In the genomic region with DNA sequence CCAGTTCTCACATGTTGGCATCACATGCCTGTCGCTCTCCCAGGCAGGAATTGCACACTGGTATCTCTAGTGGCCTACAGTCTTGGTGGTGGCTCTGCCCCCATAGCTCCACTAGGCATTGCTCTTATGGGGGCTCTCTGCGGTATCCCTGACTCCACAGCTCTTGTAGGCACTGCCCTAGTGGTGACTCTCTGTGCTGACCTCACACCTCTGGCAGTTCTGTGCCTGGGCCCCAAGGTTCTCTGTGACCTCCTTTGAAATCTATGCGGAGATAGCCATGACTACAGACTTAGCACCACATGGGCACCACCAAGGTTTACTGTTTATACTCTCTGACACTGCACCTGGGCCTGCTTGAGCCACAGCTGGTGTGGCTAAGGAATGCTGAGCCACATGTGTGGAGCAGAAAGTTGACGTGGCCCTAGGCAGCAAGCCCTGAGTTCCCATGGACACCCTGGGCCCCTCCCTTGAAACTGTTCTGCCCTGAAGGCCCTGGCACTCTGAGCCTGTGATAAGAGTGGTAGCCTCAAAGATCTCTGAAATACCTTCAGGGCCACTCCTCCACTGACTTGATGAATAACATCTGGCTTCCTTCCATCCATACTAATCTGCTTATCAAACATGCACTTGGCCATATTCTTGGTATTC, we compare ENCODE assay signal across 11 cellular contexts. TPM values are rescaled to one million over a fixed set of nuclear protein-coding genes. Genes with fewer than 3 reads are reported as not detected.
A peak's percentile ranks its signal among the peaks of the same experiment; 100 is the strongest.
DNase-seq lines count a peak whose midpoint lies in the region; ATAC-seq and TF ChIP-seq lines count a peak whose summit lies in the region.
"Had no signal": no experiment of that assay in that cellular context is flagged by ENCODE, and none has a peak within 500 bp of the region (broad histone marks: within the 10 kb centered on the region; RNA-seq: fewer than 3 reads in every experiment).

No MANE protein-coding gene starts in this region.

- peaks cover 0 to 14% (median 3%) of the 10 kb centered on the region in 4 donors for H3K4me1 ChIP-seq in right lobe of liver
- H3K4me1 ChIP-seq in tibial artery: peaks cover 0 to 16% (median 10%) of the 10 kb centered on the region in 4 donors

- H3K27me3 ChIP-seq in right lobe of liver: no peaks in the 10 kb centered on the region
- no peaks in the 10 kb centered on the region for H3K27me3 ChIP-seq in tibial artery

- WGBS in right lobe of liver (ENCODE audit: insufficient coverage, low coverage, low lambda C conversion rate, missing lambda C conversion rate): 60% methylated on average over 1 of the region's 4 CpGs

- TF ChIP-seq POLR2A in right lobe of liver (IDR thresholded peaks at IDR 0.05): no peak

- H3K4me1 Mint-ChIP-seq in T-helper 2 cell treated with Interferon-gamma antibody and Interleukin-4, amounts not matched to agents 5 μg/mL and 100 μg/mL, for 36 hours (ENCODE audit: low read depth): peaks cover 7% of the 10 kb centered on the region
- peaks cover 0 to 1% (median 0%) of the 10 kb centered on the region in 3 donors for H3K4me1 Mint-ChIP-seq in T-cell

- TF ChIP-seq CTCF in coronary artery (IDR thresholded peaks at IDR 0.05): no peak
- no peak for TF ChIP-seq CTCF in right lobe of liver (IDR thresholded peaks at IDR 0.05)
- TF ChIP-seq CTCF in tibial artery (IDR thresholded peaks at IDR 0.05): no peak

- CTCF ChIA-PET in T-cell (lab: Charles Lee): interaction anchor here in 1 of 2 donors (0.6 kb wide), 2 partner anchors 84 to 347 kb away, joined by 3 to 4 read pairs; no protein-coding TSS in a partner anchor

- no peaks in the 10 kb centered on the region for H3K27me3 Mint-ChIP-seq in T-helper 2 cell treated with Interferon-gamma antibody and Interleukin-4, amounts not matched to agents 5 μg/mL and 100 μg/mL, for 36 hours (ENCODE audit: low read depth)
- no peaks in the 10 kb centered on the region for H3K27me3 Mint-ChIP-seq in T-cell

- H3K27ac Mint-ChIP-seq in T-helper 2 cell treated with Interferon-gamma antibody and Interleukin-4, amounts not matched to agents 5 μg/mL and 100 μg/mL, for 36 hours: no peak overlapping the region
- H3K27ac Mint-ChIP-seq in T-cell: no peak overlapping the region
- H3K27ac Mint-ChIP-seq: T-helper 1 cell treated with Interleukin-12 subunit alpha and Interleukin-12 subunit beta and Interleukin-4 antibody, amounts not matched to agents 30 μg/mL and 1 μg/mL, for 36 hours had no signal

- H3K4me3 Mint-ChIP-seq in T-helper 2 cell treated with Interferon-gamma antibody and Interleukin-4, amounts not matched to agents 5 μg/mL and 100 μg/mL, for 36 hours: no peak overlapping the region
- H3K4me3 Mint-ChIP-seq in T-cell: no peak overlapping the region
- H3K4me3 Mint-ChIP-seq: T-helper 1 cell treated with Interleukin-12 subunit alpha and Interleukin-12 subunit beta and Interleukin-4 antibody, amounts not matched to agents 30 μg/mL and 1 μg/mL, for 36 hours had no signal

- POLR2A ChIA-PET in T-cell (lab: Charles Lee): no interaction called here

- H3K9me3 Mint-ChIP-seq in T-helper 2 cell treated with Interferon-gamma antibody and Interleukin-4, amounts not matched to agents 5 μg/mL and 100 μg/mL, for 36 hours: no peaks in the 10 kb centered on the region
- no peaks in the 10 kb centered on the region for H3K9me3 Mint-ChIP-seq in T-cell
- H3K9me3 Mint-ChIP-seq: activated naive CD4-positive, alpha-beta T cell treated with anti-CD3 and anti-CD28 coated beads, Interleukin-2, amount 50 U/mL, for 72 hours; T-helper 1 cell treated with Interleukin-12 subunit alpha and Interleukin-12 subunit beta and Interleukin-4 antibody, amounts not matched to agents 30 μg/mL and 1 μg/mL, for 36 hours had no signal

- H3K36me3 Mint-ChIP-seq in T-helper 2 cell treated with Interferon-gamma antibody and Interleukin-4, amounts not matched to agents 5 μg/mL and 100 μg/mL, for 36 hours (ENCODE audit: low read depth): no peaks in the 10 kb centered on the region
- H3K36me3 Mint-ChIP-seq in T-cell: no peaks in the 10 kb centered on the region
- H3K36me3 Mint-ChIP-seq: activated naive CD4-positive, alpha-beta T cell treated with anti-CD3 and anti-CD28 coated beads, Interleukin-2, amount 50 U/mL, for 72 hours had no signal

- H3K36me3 ChIP-seq in right lobe of liver (no peaks in the 10 kb centered on the region), tibial artery (no peaks in the 10 kb centered on the region)

- ATAC-seq in right lobe of liver (peak; percentile 21 to 42 (median 28)), T-cell (replicated peaks in 1 of 4) (no peak), GM19035 (IDR thresholded peaks at IDR 0.05; ENCODE audit: unreplicated experiment) (no peak)
- ATAC-seq: activated naive CD4-positive, alpha-beta T cell treated with anti-CD3 and anti-CD28 coated beads, Interleukin-2, amount 50 U/mL, for 72 hours had no signal

- H3K9me3 ChIP-seq in right lobe of liver: no peaks in the 10 kb centered on the region
- H3K9me3 ChIP-seq in tibial artery: no peaks in the 10 kb centered on the region

- no peak overlapping the region for H3K4me3 ChIP-seq in coronary artery
- H3K4me3 ChIP-seq in right lobe of liver: no peak overlapping the region
- no peak overlapping the region for H3K4me3 ChIP-seq in tibial artery

- intact Hi-C loops in right lobe of liver (cut with DNase I): no loop called here
- intact Hi-C loops in tibial artery (cut with DNase I; ENCODE audit: low total_unique reads): no loop called here

- DNase-seq in OCI-M1 (lab: John Stamatoyannopoulos, UW) (peak; percentile 67), coronary artery (ENCODE audit: low spot score) (no peak), right lobe of liver (no peak), tibial artery (no peak), T-cell (no peak), germinal center (ENCODE audit: low spot score) (no peak)
- DNase-seq in T-helper 2 cell treated with Interferon-gamma antibody and Interleukin-4, amounts not matched to agents 5 μg/mL and 100 μg/mL, for 36 hours (ENCODE audit: low spot score): no peak
- DNase-seq: NCI-H187 treated with DMSO at 0.1 percent for 48 hours had no signal

- peak overlapping the region; percentile 67 to 83 for H3K27ac ChIP-seq in coronary artery
- H3K27ac ChIP-seq in right lobe of liver: no peak overlapping the region
- peak overlapping the region; percentile 43 to 58 for H3K27ac ChIP-seq in tibial artery

RNA-seq across cellular contexts. Expression of gene SLC9B1, which starts 8.0 kb away (rescaled TPM):
- total RNA-seq in right lobe of liver (under 1 TPM in 4 of 6 experiments, not detected in 2; 0.24 to 0.56 (median 0.51) TPM), T-cell (1 to 10 TPM; 2.0 to 4.6 (median 3.1) TPM)

Comparison
In these comparisons a context has a peak if more than half of its experiments do, and no peak if none do; other contexts are left out.
1. H3K27ac ChIP-seq: peak in coronary artery (2 of 2) and tibial artery (2 of 2); none in right lobe of liver (0 of 3).
2. ATAC-seq: peak in right lobe of liver (4 of 4); none in T-cell (0 of 4) and GM19035 (single experiment).